Comparison of ENCODE assay signal across 29 cellular contexts in genomic region chr14:76538648-76539008, GRCh38.
"Had no signal": no experiment of that assay in that cellular context is flagged by ENCODE, and none has a peak within 500 bp of the region (broad histone marks: within the 10 kb centered on the region; RNA-seq: fewer than 3 reads in every experiment).

No MANE protein-coding gene starts in this region.

- H3K4me1 Mint-ChIP-seq: natural killer cell; stimulated activated naive B cell treated with anti-CD40 and anti-IgM and Interleukin-4, amounts not matched to agents 10 μg/mL and 1 μg/mL and 100 μg/mL, for 72 hours had no signal

- H3K4me2 ChIP-seq: neural progenitor cell, smooth muscle cell had no signal

- ATAC-seq: natural killer cell; psoas muscle; right cardiac atrium; sciatic nerve; stimulated activated naive B cell treated with anti-CD40 and anti-IgM and Interleukin-4, amounts not matched to agents 10 μg/mL and 1 μg/mL and 100 μg/mL, for 72 hours had no signal

- H3K9ac ChIP-seq: neural progenitor cell, parathyroid adenoma had no signal

- H3K79me2 ChIP-seq: parathyroid adenoma had no signal

- H3K4me3 ChIP-seq: neural progenitor cell, ovary, psoas muscle, skin epidermis, smooth muscle cell, spleen, stomach, thoracic aorta, thyroid gland, tibial nerve, upper lobe of left lung, vagina had no signal

- H3K4me1 ChIP-seq: parathyroid adenoma, psoas muscle, upper lobe of left lung had no signal

- H3K36me3 Mint-ChIP-seq: natural killer cell; neural progenitor cell; stimulated activated naive B cell treated with anti-CD40 and anti-IgM and Interleukin-4, amounts not matched to agents 10 μg/mL and 1 μg/mL and 100 μg/mL, for 72 hours had no signal

- H3K9me3 ChIP-seq: ovary, psoas muscle, spleen, stomach, thoracic aorta, thyroid gland, tibial nerve, upper lobe of left lung, vagina had no signal

- H3K27me3 ChIP-seq: neural progenitor cell, ovary, thyroid gland, tibial nerve, upper lobe of left lung, vagina had no signal

- H3K27ac ChIP-seq: neural progenitor cell, ovary, parathyroid adenoma, psoas muscle, skin epidermis, spleen, stomach, thoracic aorta, thyroid gland, tibial nerve, upper lobe of left lung, vagina had no signal

- H3K36me3 ChIP-seq: neural progenitor cell, ovary, spleen, stomach, thoracic aorta, thyroid gland, tibial nerve, upper lobe of left lung, vagina had no signal

- DNase-seq: natural killer cell; occipital lobe; ovary; psoas muscle; right cardiac atrium; spleen; stimulated activated CD4-positive, alpha-beta T cell treated with anti-CD3 and anti-CD28 coated beads, Interleukin-12 subunit alpha, Interleukin-12 subunit beta, amount 100 ng/mL, for 4 hours; stimulated activated CD4-positive, alpha-beta T cell treated with anti-CD3 and anti-CD28 coated beads, Interleukin-1b, Interleukin-23, amount 100 ng/mL, for 48 hours; stimulated activated CD4-positive, alpha-beta T cell treated with anti-CD3 and anti-CD28 coated beads, Interleukin-4, amount 100 ng/mL, for 1 hour; stimulated activated CD4-positive, alpha-beta T cell treated with anti-CD3 and anti-CD28 coated beads, Interleukin-4, amount 100 ng/mL, for 4 hours; stimulated activated CD8-positive, alpha-beta memory T cell treated with anti-CD3 and anti-CD28 coated beads, Interleukin-4, amount 100 ng/mL, for 48 hours; stimulated activated naive B cell treated with anti-CD40 and anti-IgM and Interleukin-4, amounts not matched to agents 10 μg/mL and 1 μg/mL and 100 μg/mL, for 72 hours; stimulated activated naive CD4-positive, alpha-beta T cell treated with Interleukin-2 at 50 U/mL for 16 hours; stomach; thyroid gland; trophoblast cell; upper lobe of left lung had no signal

- H3K4me3 Mint-ChIP-seq: natural killer cell; nephron; neural progenitor cell; stimulated activated naive B cell treated with anti-CD40 and anti-IgM and Interleukin-4, amounts not matched to agents 10 μg/mL and 1 μg/mL and 100 μg/mL, for 72 hours; stimulated activated naive CD8-positive, alpha-beta T cell treated with anti-CD3 and anti-CD28 coated beads, Interleukin-15, Interleukin-2, amounts not matched to agents 100 ng/mL and 50 ng/mL, for 24 hours had no signal

- H2AFZ ChIP-seq: neural progenitor cell, parathyroid adenoma had no signal

- FAIRE-seq: urothelium cell line had no signal

- H3K9me3 Mint-ChIP-seq: natural killer cell; nephron; stimulated activated naive B cell treated with anti-CD40 and anti-IgM and Interleukin-4, amounts not matched to agents 10 μg/mL and 1 μg/mL and 100 μg/mL, for 72 hours had no signal

- H3K27ac Mint-ChIP-seq: natural killer cell; nephron; progenitor cell of endocrine pancreas; stimulated activated naive B cell treated with anti-CD40 and anti-IgM and Interleukin-4, amounts not matched to agents 10 μg/mL and 1 μg/mL and 100 μg/mL, for 72 hours; stimulated activated naive CD8-positive, alpha-beta T cell treated with anti-CD3 and anti-CD28 coated beads, Interleukin-15, Interleukin-2, amounts not matched to agents 100 ng/mL and 50 ng/mL, for 24 hours had no signal
